Comparison of ENCODE assay signal across 22 cellular contexts in genomic region chr4:9968472-9968871, GRCh38. TPM values are rescaled to one million over a fixed set of nuclear protein-coding genes. Genes with fewer than 3 reads are reported as not detected.
DNase-seq lines count a peak whose midpoint lies in the region; ATAC-seq and TF ChIP-seq lines count a peak whose summit lies in the region.
"Had no signal": no experiment of that assay in that cellular context is flagged by ENCODE, and none has a peak within 500 bp of the region (broad histone marks: within the 10 kb centered on the region; RNA-seq: fewer than 3 reads in every experiment).

No MANE protein-coding gene starts in this region.

- no peak for ATAC-seq in activated naive CD8-positive, alpha-beta T cell treated with anti-CD3 and anti-CD28 coated beads, Interleukin-2, amount 50 U/mL, for 24 hours
- ATAC-seq in IMR-90 (ENCODE audit: low read depth) (peak; percentile 99), HG03045 (IDR thresholded peaks at IDR 0.05; ENCODE audit: unreplicated experiment) (no peak)

- H3K9me3 Mint-ChIP-seq in activated naive CD8-positive, alpha-beta T cell treated with anti-CD3 and anti-CD28 coated beads for 36 hours = peaks cover 13% of the 10 kb centered on the region
- peaks cover 12% of the 10 kb centered on the region for H3K9me3 Mint-ChIP-seq in activated naive CD8-positive, alpha-beta T cell treated with anti-CD3 and anti-CD28 coated beads, Interleukin-2, amount 50 U/mL, for 24 hours
- no peaks in the 10 kb centered on the region for H3K9me3 Mint-ChIP-seq in Calu3 (ENCODE audit: low read depth, unreplicated experiment)

- H4K5ac ChIP-seq in IMR-90 (ENCODE audit: low read depth, low read length) = no peak overlapping the region; the same call in 1 of the 2 replicates

- BruUV-seq in IMR-90 (replicated peaks; lab: Mats Ljungman, UMichigan) = no TSS peak
- BruUV-seq in Calu3 (replicated peaks; lab: Mats Ljungman, UMichigan) = no TSS peak

- peak overlapping the region; percentile 3 for H3K27ac Mint-ChIP-seq in activated naive CD8-positive, alpha-beta T cell treated with anti-CD3 and anti-CD28 coated beads for 36 hours
- H3K27ac Mint-ChIP-seq in activated naive CD8-positive, alpha-beta T cell treated with anti-CD3 and anti-CD28 coated beads, Interleukin-2, amount 50 U/mL, for 24 hours = no peak overlapping the region
- H3K27ac Mint-ChIP-seq in Calu3 (ENCODE audit: unreplicated experiment) = no peak overlapping the region
- H3K27ac Mint-ChIP-seq: CD14-positive monocyte; CD4-positive, alpha-beta T cell; HFFc6 had no signal

- dilution Hi-C loops in IMR-90 (cut with HindIII; ENCODE audit: low sequenced_read_pairs, unreplicated experiment) = no loop called here

- no peak overlapping the region; the same call in 1 of the 2 replicates for H4K91ac ChIP-seq in IMR-90 (ENCODE audit: insufficient read depth, low read depth, low read length)

- no peaks in the 10 kb centered on the region for H3K9me1 ChIP-seq in IMR-90 (ENCODE audit: insufficient read depth, low read length)

- peak overlapping the region; percentile 85 for H2BK120ac ChIP-seq in IMR-90 (ENCODE audit: low read depth, low read length)

- H2BK15ac ChIP-seq in IMR-90 (ENCODE audit: low read depth, low read length) = peak overlapping the region; percentile 47; the same call in 2 of the 3 replicates

- H3K27ac ChIP-seq in IMR-90 (ENCODE audit: insufficient read depth, low read length) = peak overlapping the region; percentile 72; the same call in 1 of the 2 replicates
- H3K27ac ChIP-seq: 22Rv1; BLaER1 treated with 17β-estradiol and CSF1 and Interleukin-3, amounts not matched to agents 10 nM and 100 nM had no signal

- H2AK9ac ChIP-seq in IMR-90 (replicated peaks; ENCODE audit: low read depth, low read length, poor library complexity) = no peak overlapping the region

- in situ Hi-C loops in IMR-90 (cut with MboI; ENCODE audit: low sequenced_read_pairs) = no loop called here

- no peaks in the 10 kb centered on the region for H3K79me1 ChIP-seq in IMR-90 (ENCODE audit: low read depth in 1 of 2, low read length in 2 of 2)

- no peak for TF ChIP-seq CTCF in IMR-90 (conservative IDR thresholded peaks at IDR 0.05; ENCODE audit: low read depth, low read length)
- TF ChIP-seq CTCF in Calu3 (IDR thresholded peaks at IDR 0.05; ENCODE audit: unreplicated experiment) = no peak

- no peaks in the 10 kb centered on the region for H4K20me1 ChIP-seq in IMR-90 (ENCODE audit: insufficient read depth, low read length)
- H4K20me1 ChIP-seq: BLaER1 treated with 17β-estradiol and CSF1 and Interleukin-3, amounts not matched to agents 10 nM and 100 nM had no signal

- H2BK20ac ChIP-seq in IMR-90 (ENCODE audit: low read depth, low read length) = peak overlapping the region; percentile 74

- H3K4me3 ChIP-seq in IMR-90 (ENCODE audit: insufficient read depth, low read depth, low read length) = no peak overlapping the region
- H3K4me3 ChIP-seq: BLaER1 treated with 17β-estradiol and CSF1 and Interleukin-3, amounts not matched to agents 10 nM and 100 nM; HAP-1 had no signal

- H3K4ac ChIP-seq in IMR-90 (ENCODE audit: low read depth, low read length) = no peak overlapping the region

- POLR2A ChIA-PET in IMR-90 (lab: Charles Lee; ENCODE audit: unreplicated experiment) = interaction anchor here (0.6 kb wide), 1 partner anchor 456 kb away, joined by 5 read pairs; no protein-coding TSS in a partner anchor

- peak overlapping the region; percentile 59; the same call in 1 of the 2 replicates for H3K56ac ChIP-seq in IMR-90 (ENCODE audit: extremely low read depth, insufficient read depth, low read length)

- H3K4me1 ChIP-seq in IMR-90 (ENCODE audit: control insufficient read depth, insufficient read depth, low read length) = no peaks in the 10 kb centered on the region; the same call in 1 of the 2 replicates
- H3K4me1 ChIP-seq: BE2C, HAP-1 had no signal

- no peaks in the 10 kb centered on the region for H3K27me3 ChIP-seq in IMR-90 (ENCODE audit: control insufficient read depth, insufficient read depth, low read length)
- H3K27me3 ChIP-seq: BLaER1 treated with 17β-estradiol and CSF1 and Interleukin-3, amounts not matched to agents 10 nM and 100 nM had no signal

- intact Hi-C loops in IMR-90 (cut with micrococcal nuclease) (no loop called here), Calu3 (cut with micrococcal nuclease; ENCODE audit: unreplicated experiment) (no loop called here)

- H3K9ac ChIP-seq in IMR-90 (ENCODE audit: low read depth, low read length) = no peak overlapping the region; the same call in 1 of the 2 replicates
- H3K9ac ChIP-seq: BLaER1 treated with 17β-estradiol and CSF1 and Interleukin-3, amounts not matched to agents 10 nM and 100 nM had no signal

- no peak overlapping the region for H2AK5ac ChIP-seq in IMR-90 (ENCODE audit: low read depth, low read length)

- no peak overlapping the region for H3K23ac ChIP-seq in IMR-90 (ENCODE audit: low read depth, low read length)

- H3K4me3 Mint-ChIP-seq in activated naive CD8-positive, alpha-beta T cell treated with anti-CD3 and anti-CD28 coated beads for 36 hours = no peak overlapping the region
- no peak overlapping the region for H3K4me3 Mint-ChIP-seq in activated naive CD8-positive, alpha-beta T cell treated with anti-CD3 and anti-CD28 coated beads, Interleukin-2, amount 50 U/mL, for 24 hours
- H3K4me3 Mint-ChIP-seq in Calu3 (ENCODE audit: low read depth, unreplicated experiment) = no peak overlapping the region
- H3K4me3 Mint-ChIP-seq: CD14-positive monocyte; CD4-positive, alpha-beta T cell; CD8-positive, alpha-beta memory T cell; HFFc6 had no signal

- no peak for DNase-seq in activated naive CD8-positive, alpha-beta T cell treated with anti-CD3 and anti-CD28 coated beads for 36 hours
- no peak for DNase-seq in activated naive CD8-positive, alpha-beta T cell treated with anti-CD3 and anti-CD28 coated beads, Interleukin-2, amount 50 U/mL, for 24 hours
- DNase-seq in IMR-90 (peak; percentile 65), iris pigment epithelial cell (ENCODE audit: low read depth) (peak; percentile 34), T-helper 2 cell (no peak), Calu3 (no peak), globus pallidus (ENCODE audit: low spot score) (no peak)
- DNase-seq: AML-193; BE2C; CD4-positive, alpha-beta T cell; CD8-positive, alpha-beta memory T cell; DMS53; DMS79 treated with DMSO at 0.1 percent for 48 hours; GF-D8; GOT3; HFFc6 had no signal

- TF ChIP-seq POLR2A in IMR-90 (IDR thresholded peaks at IDR 0.05; ENCODE audit: low read depth, low read length) = no peak

- peak overlapping the region; percentile 76 for H2BK5ac ChIP-seq in IMR-90 (ENCODE audit: low read depth, low read length, poor library complexity, severe bottlenecking)

- H3K27me3 Mint-ChIP-seq in activated naive CD8-positive, alpha-beta T cell treated with anti-CD3 and anti-CD28 coated beads for 36 hours = no peaks in the 10 kb centered on the region
- H3K27me3 Mint-ChIP-seq in activated naive CD8-positive, alpha-beta T cell treated with anti-CD3 and anti-CD28 coated beads, Interleukin-2, amount 50 U/mL, for 24 hours = no peaks in the 10 kb centered on the region
- peaks cover 6% of the 10 kb centered on the region for H3K27me3 Mint-ChIP-seq in Calu3 (ENCODE audit: unreplicated experiment)
- H3K27me3 Mint-ChIP-seq: CD4-positive, alpha-beta T cell had no signal

- no peaks in the 10 kb centered on the region for H3K9me3 ChIP-seq in IMR-90 (ENCODE audit: control insufficient read depth, insufficient read depth, low read length)
- H3K9me3 ChIP-seq: BE2C, HAP-1 had no signal

- peaks cover 18% of the 10 kb centered on the region for H3K36me3 Mint-ChIP-seq in activated naive CD8-positive, alpha-beta T cell treated with anti-CD3 and anti-CD28 coated beads for 36 hours
- H3K36me3 Mint-ChIP-seq in activated naive CD8-positive, alpha-beta T cell treated with anti-CD3 and anti-CD28 coated beads, Interleukin-2, amount 50 U/mL, for 24 hours (ENCODE audit: low read depth) = peaks cover 12% of the 10 kb centered on the region
- no peaks in the 10 kb centered on the region for H3K36me3 Mint-ChIP-seq in Calu3 (ENCODE audit: insufficient read depth, unreplicated experiment)

- H3K4me2 ChIP-seq in IMR-90 (ENCODE audit: low read depth, low read length) = peak overlapping the region; percentile 43; the same call in 1 of the 2 replicates
- H3K4me2 ChIP-seq: BLaER1 treated with 17β-estradiol and CSF1 and Interleukin-3, amounts not matched to agents 10 nM and 100 nM had no signal

- H3K18ac ChIP-seq in IMR-90 (ENCODE audit: low read depth, low read length) = peak overlapping the region; percentile 18; the same call in 1 of the 2 replicates

- H3K14ac ChIP-seq in IMR-90 (replicated peaks; ENCODE audit: low read depth, low read length) = peak overlapping the region; percentile 78; the same call in 1 of the 2 replicates

- CTCF ChIA-PET in IMR-90 (lab: Yijun Ruan, JAX) = no interaction called here
- CTCF ChIA-PET in Calu3 (lab: Charles Lee) = no interaction called here

- TF ChIP-seq RAD21 in IMR-90 (IDR thresholded peaks at IDR 0.05; ENCODE audit: low read length) = no peak

- H2AFZ ChIP-seq in IMR-90 (replicated peaks; ENCODE audit: low read length, poor library complexity) = no peak overlapping the region

- H3K36me3 ChIP-seq in IMR-90 (ENCODE audit: control insufficient read depth, insufficient read depth, low read length) = no peaks in the 10 kb centered on the region
- H3K36me3 ChIP-seq: BE2C, HAP-1 had no signal

- H4K8ac ChIP-seq in IMR-90 (ENCODE audit: low read depth in 2 of 2, low read length in 2 of 2) = peak overlapping the region in 1 of 2 experiments; percentile 55; a peak in 1 of 4 replicates

- H3K4me1 Mint-ChIP-seq in activated naive CD8-positive, alpha-beta T cell treated with anti-CD3 and anti-CD28 coated beads for 36 hours = peaks cover 16% of the 10 kb centered on the region
- peaks cover 11% of the 10 kb centered on the region for H3K4me1 Mint-ChIP-seq in activated naive CD8-positive, alpha-beta T cell treated with anti-CD3 and anti-CD28 coated beads, Interleukin-2, amount 50 U/mL, for 24 hours
- no peaks in the 10 kb centered on the region for H3K4me1 Mint-ChIP-seq in Calu3 (ENCODE audit: low read depth, unreplicated experiment)
- H3K4me1 Mint-ChIP-seq: CD8-positive, alpha-beta memory T cell had no signal

TF ChIP-seq in IMR-90, 13 proteins besides CTCF, POLR2A, EP300 and RAD21:
- TF ChIP-seq CHD1 (IDR thresholded peaks at IDR 0.05; ENCODE audit: low read depth, low read length) = no peak
- 0 out of 2 replicates have a peak, but pooled peaks have one; percentile 8 for TF ChIP-seq FOS (IDR thresholded peaks at IDR 0.05; ENCODE audit: low read depth, low read length)
- TF ChIP-seq RFX5 (IDR thresholded peaks at IDR 0.05; ENCODE audit: low read depth, low read length) = no peak

RNA-seq across cellular contexts. Expression of gene SLC2A9, which starts 52.8 kb away (rescaled TPM):
- total RNA-seq in activated naive CD8-positive, alpha-beta T cell treated with anti-CD3 and anti-CD28 coated beads for 36 hours = 1 to 10 TPM; 1.1 to 1.2 TPM
- total RNA-seq in IMR-90 (2012; rRNA removed) (0.56 and 0.72 TPM in 2 replicates), Calu3 (2022) (1.4 and 1.8 TPM in 2 replicates)
- polyA plus RNA-seq in IMR-90 (2012; rRNA removed) = 1.0 and 2.1 TPM in 2 replicates
- polyA plus RNA-seq in IMR-90 (2012; cell fraction: cytosol; rRNA removed) = 1.2 and 1.3 TPM in 2 replicates
- polyA plus RNA-seq in IMR-90 (2012; cell fraction: nucleus; rRNA removed; ENCODE audit: low replicate concordance) = 1.6 and 1.8 TPM in 2 replicates
- total RNA-seq: G401 had no signal

Comparison
In these comparisons a context has a peak if more than half of its experiments do, and no peak if none do; other contexts are left out.
1. DNase-seq: peak in IMR-90 (single experiment) and iris pigment epithelial cell (single experiment); none in activated naive CD8-positive, alpha-beta T cell treated with anti-CD3 and anti-CD28 coated beads for 36 hours (single experiment), activated naive CD8-positive, alpha-beta T cell treated with anti-CD3 and anti-CD28 coated beads, Interleukin-2, amount 50 U/mL, for 24 hours (single experiment), T-helper 2 cell (0 of 5), Calu3 (single experiment) and globus pallidus (single experiment).